In the genomic region with DNA sequence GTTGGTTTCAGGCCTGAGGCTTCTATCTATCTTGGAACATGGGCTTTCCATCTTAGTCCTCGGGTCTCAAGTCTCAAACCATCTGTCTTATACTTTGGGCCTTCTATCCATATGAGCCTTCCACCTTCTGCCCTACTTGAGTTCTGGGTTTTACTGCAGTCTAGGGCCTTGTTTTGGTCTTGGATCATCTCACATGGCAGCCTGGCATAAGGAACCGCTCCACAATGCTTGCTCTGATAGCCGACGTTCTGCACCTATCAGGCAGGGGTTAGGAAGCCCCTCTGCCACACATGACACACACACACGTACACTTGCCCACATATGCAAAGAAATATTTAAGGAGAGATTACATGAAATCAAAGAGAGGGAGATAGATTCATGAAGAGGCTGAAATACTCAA, we compare ENCODE assay signal across 8 cellular contexts. TPM values are rescaled to one million over a fixed set of nuclear protein-coding genes. Genes with fewer than 3 reads are reported as not detected.
"Had no signal": no experiment of that assay in that cellular context is flagged by ENCODE, and none has a peak within 500 bp of the region (broad histone marks: within the 10 kb centered on the region; RNA-seq: fewer than 3 reads in every experiment).

No MANE protein-coding gene starts in this region.

- H3K9me3 Mint-ChIP-seq: IgD-negative memory B cell had no signal

- DNase-seq: IMR-90, KBM-7, KG1 had no signal

- ATAC-seq: HepG2, K562 had no signal

- H3K4me3 Mint-ChIP-seq: IgD-negative memory B cell had no signal

- H3K27ac ChIP-seq: HL-60 had no signal

- H3K27me3 Mint-ChIP-seq: IgD-negative memory B cell had no signal

- H3K4me3 ChIP-seq: K562 had no signal

RNA-seq across cellular contexts. Expression of a gene that starts 25.5 kb away (rescaled TPM):
- total RNA-seq: HT1080 had no signal
